3 cellular contexts compared by ENCODE assay signal in genomic region chr17:74488276-74488675, GRCh38. TPM values are rescaled to one million over a fixed set of nuclear protein-coding genes. Genes with fewer than 3 reads are reported as not detected.
"Had no signal": no experiment of that assay in that cellular context is flagged by ENCODE, and none has a peak within 500 bp of the region (broad histone marks: within the 10 kb centered on the region; RNA-seq: fewer than 3 reads in every experiment).

No MANE protein-coding gene starts in this region.

RNA-seq across cellular contexts. Expression of gene CD300A, which starts 21.8 kb away (rescaled TPM):
- total RNA-seq: M059J, SJSA1 had no signal

RNA-seq across cellular contexts. Expression of gene CD300LB, which starts 43.0 kb away (rescaled TPM):
- total RNA-seq: K562, M059J, SJSA1 had no signal

RNA-seq across cellular contexts. Expression of gene CD300C, which starts 57.6 kb away (rescaled TPM):
- total RNA-seq: K562, SJSA1 had no signal
